9 cellular contexts compared by ENCODE assay signal in the genomic region with DNA sequence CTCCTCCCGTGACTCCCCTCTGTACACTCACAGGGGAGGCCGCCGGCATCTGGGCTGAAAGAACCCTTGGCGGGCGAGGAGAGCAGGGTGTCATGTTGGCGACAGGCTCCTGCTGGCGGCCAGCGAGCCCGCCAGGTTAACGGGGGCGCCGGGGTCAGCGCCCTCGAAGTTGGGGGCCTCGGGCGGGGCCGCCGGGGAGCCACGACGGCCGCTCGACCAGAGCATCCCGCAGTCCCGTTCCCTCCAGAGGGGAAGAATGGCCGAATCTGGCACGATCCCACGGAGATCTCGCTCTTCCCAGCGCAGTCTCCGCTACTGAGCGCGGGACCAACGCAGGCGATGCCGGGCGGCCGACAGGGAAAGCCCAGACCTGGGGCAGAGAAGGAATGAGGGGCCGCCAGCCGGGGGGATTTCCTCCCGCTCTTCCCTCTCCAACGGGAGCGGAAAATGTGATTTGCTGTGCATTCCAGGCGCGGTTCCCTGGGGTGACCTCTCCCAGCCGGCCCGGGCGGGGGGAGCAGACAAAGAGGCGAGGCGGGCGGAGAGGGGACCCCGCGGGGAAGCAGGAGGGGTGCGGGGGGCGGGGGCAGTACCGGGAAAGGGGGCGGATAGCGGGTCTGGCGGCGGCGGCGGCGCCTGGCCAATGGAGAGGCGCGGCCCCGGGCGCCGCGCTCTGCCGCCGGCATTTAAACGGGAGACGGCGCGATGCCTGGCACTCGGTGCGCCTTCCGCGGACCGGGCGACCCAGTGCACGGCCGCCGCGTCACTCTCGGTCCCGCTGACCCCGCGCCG. TPM values are rescaled to one million over a fixed set of nuclear protein-coding genes. Genes with fewer than 3 reads are reported as not detected.
DNase-seq lines count a peak whose midpoint lies in the region; ATAC-seq and TF ChIP-seq lines count a peak whose summit lies in the region.
"Had no signal": no experiment of that assay in that cellular context is flagged by ENCODE, and none has a peak within 500 bp of the region (broad histone marks: within the 10 kb centered on the region; RNA-seq: fewer than 3 reads in every experiment).

GREM1 (plus strand) TSS at position 715 of the 792 bp plus-strand sequence. CDS start 12,687 bp downstream, outside the sequence.

- H3K36me3 ChIP-seq in lower lobe of right lung, result no peaks in the 10 kb centered on the region
- H3K36me3 ChIP-seq in suprapubic skin, result no peaks in the 10 kb centered on the region

- H3K4me1 ChIP-seq in lower lobe of right lung (peaks cover 30% of the 10 kb centered on the region), suprapubic skin (peaks cover 29% of the 10 kb centered on the region)

- peaks cover 82% of the 10 kb centered on the region for H3K27me3 Mint-ChIP-seq in activated CD4-positive, alpha-beta T cell treated with anti-CD3 and anti-CD28 coated beads, Interleukin-2, amount 10 ng/mL, durations not matched to agents 7 days and 5 days

- H3K4me3 ChIP-seq in lower lobe of right lung (peak within 1 kb of the TSS; percentile 40), suprapubic skin (peak within 1 kb of the TSS; percentile 50)

- POLR2A ChIA-PET in activated CD4-positive, alpha-beta T cell treated with anti-CD3 and anti-CD28 coated beads, Interleukin-2, amount 10 ng/mL, durations not matched to agents 7 days and 5 days (lab: Charles Lee), result no interaction called here

- no peak for TF ChIP-seq POLR2A in suprapubic skin (IDR thresholded peaks at IDR 0.05)

- H3K27ac ChIP-seq in caudate nucleus (ENCODE audit: low read depth, low read length) (peak within 1 kb of the TSS; percentile 62), lower lobe of right lung (no peak within 1 kb of the TSS), suprapubic skin (peak within 1 kb of the TSS; percentile 57)

- no peaks in the 10 kb centered on the region for H3K36me3 Mint-ChIP-seq in activated CD4-positive, alpha-beta T cell treated with anti-CD3 and anti-CD28 coated beads, Interleukin-2, amount 10 ng/mL, durations not matched to agents 7 days and 5 days (ENCODE audit: low read depth)

- CTCF ChIA-PET in activated CD4-positive, alpha-beta T cell treated with anti-CD3 and anti-CD28 coated beads, Interleukin-2, amount 10 ng/mL, durations not matched to agents 7 days and 5 days (lab: Charles Lee), result interaction anchor here (0.7 kb wide), 1 partner anchor 88 kb away, joined by 6 read pairs; no protein-coding TSS in a partner anchor

- WGBS in suprapubic skin, result 2% methylated on average over 16 of the region's 89 CpGs

- no peak within 1 kb of the TSS for H3K27ac Mint-ChIP-seq in activated CD4-positive, alpha-beta T cell treated with anti-CD3 and anti-CD28 coated beads, Interleukin-2, amount 10 ng/mL, durations not matched to agents 7 days and 5 days

- ATAC-seq in lower lobe of right lung (peak; percentile 14 to 35), GM18498 (IDR thresholded peaks at IDR 0.05; ENCODE audit: unreplicated experiment) (no peak), GM18867 (IDR thresholded peaks at IDR 0.05; ENCODE audit: unreplicated experiment) (no peak)

- no peak for DNase-seq in activated CD4-positive, alpha-beta T cell treated with anti-CD3 and anti-CD28 coated beads, Interleukin-2, amount 10 ng/mL, durations not matched to agents 7 days and 5 days
- no peak for DNase-seq in activated CD4-positive, alpha-beta T cell treated with anti-CD3 and anti-CD28 coated beads for 1 hour
- DNase-seq in caudate nucleus (lab: John Stamatoyannopoulos, UW), result peak in 49 of 61 donors; percentile 8 to 79 (median 51)
- DNase-seq in lower lobe of right lung, result no peak
- peak in 1 of 2 donors; percentile 73 for DNase-seq in suprapubic skin (ENCODE audit: low spot score in 2 of 2)
- no peak for DNase-seq in NCI-H446 treated with DMSO at 0.1 percent for 48 hours (lab: John Stamatoyannopoulos, UW)

- TF ChIP-seq CTCF in lower lobe of right lung (IDR thresholded peaks at IDR 0.05) (no peak), suprapubic skin (IDR thresholded peaks at IDR 0.05) (no peak)

- TF ChIP-seq EP300 in suprapubic skin (IDR thresholded peaks at IDR 0.05), result no peak

- no peaks in the 10 kb centered on the region for H3K9me3 ChIP-seq in lower lobe of right lung
- no peaks in the 10 kb centered on the region for H3K9me3 ChIP-seq in suprapubic skin

- H3K4me3 Mint-ChIP-seq in activated CD4-positive, alpha-beta T cell treated with anti-CD3 and anti-CD28 coated beads, Interleukin-2, amount 10 ng/mL, durations not matched to agents 7 days and 5 days, result peak within 1 kb of the TSS; percentile 26

- H3K4me1 Mint-ChIP-seq in activated CD4-positive, alpha-beta T cell treated with anti-CD3 and anti-CD28 coated beads, Interleukin-2, amount 10 ng/mL, durations not matched to agents 7 days and 5 days, result peaks cover 20% of the 10 kb centered on the region

- intact Hi-C loops in lower lobe of right lung (cut with DNase I), result no loop called here

- H3K9me3 Mint-ChIP-seq in activated CD4-positive, alpha-beta T cell treated with anti-CD3 and anti-CD28 coated beads, Interleukin-2, amount 10 ng/mL, durations not matched to agents 7 days and 5 days, result no peaks in the 10 kb centered on the region
- H3K9me3 Mint-ChIP-seq: T-helper 1 cell treated with Interleukin-12 subunit alpha and Interleukin-12 subunit beta and Interleukin-4 antibody, amounts not matched to agents 30 μg/mL and 1 μg/mL, for 36 hours had no signal

- H3K27me3 ChIP-seq in lower lobe of right lung (ENCODE audit: low read depth) (peaks cover 78% of the 10 kb centered on the region), suprapubic skin (peaks cover 69% of the 10 kb centered on the region)

RNA-seq across cellular contexts. Expression of gene GREM1, which starts in this region (rescaled TPM):
- total RNA-seq in activated CD4-positive, alpha-beta T cell treated with anti-CD3 and anti-CD28 coated beads, Interleukin-2, amount 10 ng/mL, durations not matched to agents 7 days and 5 days, result not detected
- total RNA-seq in lower lobe of right lung, result 3.1 TPM
- 1 to 10 TPM in 3 of 4 donors, under 1 TPM in 1; 0.85 to 3.6 (median 1.6) TPM for total RNA-seq in suprapubic skin

Comparison
In these comparisons a context has a peak if more than half of its experiments do, and no peak if none do; other contexts are left out.
1. DNase-seq: peak in caudate nucleus (49 of 61); none in activated CD4-positive, alpha-beta T cell treated with anti-CD3 and anti-CD28 coated beads, Interleukin-2, amount 10 ng/mL, durations not matched to agents 7 days and 5 days (single experiment), activated CD4-positive, alpha-beta T cell treated with anti-CD3 and anti-CD28 coated beads for 1 hour (single experiment), lower lobe of right lung (single experiment) and NCI-H446 treated with DMSO at 0.1 percent for 48 hours (single experiment).
2. ATAC-seq: peak in lower lobe of right lung (2 of 2); none in GM18498 (single experiment) and GM18867 (single experiment).